Comparison of ENCODE assay signal across 8 cellular contexts in the genomic region with DNA sequence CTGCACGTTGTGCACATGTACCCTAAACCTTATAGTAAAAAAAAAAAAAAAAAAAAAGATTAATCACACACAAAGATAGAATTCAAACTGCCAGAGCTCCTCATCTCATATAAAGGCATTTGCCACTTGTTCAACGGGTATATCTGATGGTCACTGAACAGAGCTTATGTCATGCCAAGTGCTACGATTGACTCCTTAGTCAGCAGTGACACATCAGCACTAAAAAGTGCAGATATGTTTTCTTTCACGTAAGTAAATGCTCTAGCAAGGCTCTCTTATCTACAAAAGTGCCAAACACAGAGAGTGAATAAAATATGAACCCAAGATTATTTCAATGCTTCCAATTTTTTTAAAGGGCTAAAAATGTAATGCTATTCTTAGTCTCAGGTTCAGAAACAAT. TPM values are rescaled to one million over a fixed set of nuclear protein-coding genes. Genes with fewer than 3 reads are reported as not detected.
DNase-seq lines count a peak whose midpoint lies in the region; ATAC-seq and TF ChIP-seq lines count a peak whose summit lies in the region.

No MANE protein-coding gene starts in this region.

- H3K27me3 ChIP-seq in Panc1 (ENCODE audit: control insufficient read depth, insufficient read depth, low read length), result no peaks in the 10 kb centered on the region
- no peaks in the 10 kb centered on the region for H3K27me3 ChIP-seq in mucosa of rectum (ENCODE audit: control insufficient read depth in 2 of 2, insufficient read depth in 2 of 2, low read length in 2 of 2)

- intact Hi-C loops in Panc1 (cut with micrococcal nuclease; ENCODE audit: unreplicated experiment), result no loop called here

- ATAC-seq in Panc1 (no peak), HG03520 (IDR thresholded peaks at IDR 0.05; ENCODE audit: unreplicated experiment) (no peak)

- peak overlapping the region; percentile 60 for H3K27ac ChIP-seq in Panc1 (ENCODE audit: low read length)
- H3K27ac ChIP-seq in mucosa of rectum (ENCODE audit: low read depth in 2 of 2, low read length in 2 of 2), result no peak overlapping the region

- H3K4me1 ChIP-seq in Panc1 (ENCODE audit: control insufficient read depth, insufficient read depth, low read length) (peaks cover 9% of the 10 kb centered on the region), mucosa of rectum (ENCODE audit: control insufficient read depth in 2 of 2, insufficient read depth in 2 of 2, low read length in 2 of 2) (no peaks in the 10 kb centered on the region)

- CTCF ChIA-PET in Panc1 (lab: Charles Lee), result no interaction called here

- no peak overlapping the region for H3K9ac ChIP-seq in mucosa of rectum (ENCODE audit: low read depth in 1 of 2, low read length in 2 of 2)

- TSS peak; percentile 80 for BruUV-seq in Panc1 (replicated peaks; lab: Mats Ljungman, UMichigan)

- H3K4me3 ChIP-seq in Panc1 (ENCODE audit: low read depth in 2 of 2, low read length in 2 of 2), result peak overlapping the region; percentile 88 to 91
- H3K4me3 ChIP-seq in mucosa of rectum (ENCODE audit: low read length in 2 of 2), result peak overlapping the region; percentile 88 to 93

- H3K9me3 ChIP-seq in Panc1 (ENCODE audit: control insufficient read depth, insufficient read depth, low read depth, low read length) (no peaks in the 10 kb centered on the region), mucosa of rectum (ENCODE audit: control insufficient read depth in 2 of 2, low read length in 2 of 2) (no peaks in the 10 kb centered on the region)

- in situ Hi-C loops in Panc1 (cut with HindIII; ENCODE audit: low pct_unique_long_range_greater_than_20kb, low sequenced_read_pairs), result no loop called here

- DNase-seq in SIG-M5 treated with dmso at 0.1 percent for 504 hours (lab: John Stamatoyannopoulos, UW; ENCODE audit: unreplicated experiment) (peak; percentile 26), SIG-M5 (lab: John Stamatoyannopoulos, UW) (no peak), Panc1 (ENCODE audit: low read depth, low spot score) (peak; percentile 28), dedifferentiated amniotic fluid mesenchymal stem cell (ENCODE audit: extremely low spot score) (peak; percentile 62), islet precursor cell (no peak), 8988T (no peak)

- POLR2A ChIA-PET in Panc1 (lab: Charles Lee), result interaction anchor here (0.6 kb wide), 1 partner anchor 178 kb away, joined by 4 read pairs; no protein-coding TSS in a partner anchor

- TF ChIP-seq CTCF in Panc1 (IDR thresholded peaks at IDR 0.05), result no peak

- H3K36me3 ChIP-seq in Panc1 (ENCODE audit: control insufficient read depth, insufficient read depth, low read length), result peaks cover 18% of the 10 kb centered on the region
- peaks cover 13 to 16% of the 10 kb centered on the region in 2 donors for H3K36me3 ChIP-seq in mucosa of rectum (ENCODE audit: control insufficient read depth in 2 of 2, insufficient read depth in 2 of 2, low read length in 2 of 2)

RNA-seq across cellular contexts. Expression of gene LMAN1, which starts 1.1 kb away (rescaled TPM):
- total RNA-seq in Panc1 (2021; ENCODE audit: unreplicated experiment), result 60.8 TPM
- 30.9 TPM for polyA plus RNA-seq in Panc1 (2012; ENCODE audit: insufficient read length)

RNA-seq across cellular contexts. Expression of gene CPLX4, which starts 39.5 kb away (rescaled TPM):
- total RNA-seq in Panc1 (2021; ENCODE audit: unreplicated experiment), result not detected
- polyA plus RNA-seq in Panc1 (2012; ENCODE audit: insufficient read length), result not detected

Comparison
In these comparisons a context has a peak if more than half of its experiments do, and no peak if none do; other contexts are left out.
1. DNase-seq: peak in SIG-M5 treated with dmso at 0.1 percent for 504 hours (single experiment), Panc1 (single experiment) and dedifferentiated amniotic fluid mesenchymal stem cell (single experiment); none in SIG-M5 (single experiment), islet precursor cell (single experiment) and 8988T (single experiment).